In the genomic region with DNA sequence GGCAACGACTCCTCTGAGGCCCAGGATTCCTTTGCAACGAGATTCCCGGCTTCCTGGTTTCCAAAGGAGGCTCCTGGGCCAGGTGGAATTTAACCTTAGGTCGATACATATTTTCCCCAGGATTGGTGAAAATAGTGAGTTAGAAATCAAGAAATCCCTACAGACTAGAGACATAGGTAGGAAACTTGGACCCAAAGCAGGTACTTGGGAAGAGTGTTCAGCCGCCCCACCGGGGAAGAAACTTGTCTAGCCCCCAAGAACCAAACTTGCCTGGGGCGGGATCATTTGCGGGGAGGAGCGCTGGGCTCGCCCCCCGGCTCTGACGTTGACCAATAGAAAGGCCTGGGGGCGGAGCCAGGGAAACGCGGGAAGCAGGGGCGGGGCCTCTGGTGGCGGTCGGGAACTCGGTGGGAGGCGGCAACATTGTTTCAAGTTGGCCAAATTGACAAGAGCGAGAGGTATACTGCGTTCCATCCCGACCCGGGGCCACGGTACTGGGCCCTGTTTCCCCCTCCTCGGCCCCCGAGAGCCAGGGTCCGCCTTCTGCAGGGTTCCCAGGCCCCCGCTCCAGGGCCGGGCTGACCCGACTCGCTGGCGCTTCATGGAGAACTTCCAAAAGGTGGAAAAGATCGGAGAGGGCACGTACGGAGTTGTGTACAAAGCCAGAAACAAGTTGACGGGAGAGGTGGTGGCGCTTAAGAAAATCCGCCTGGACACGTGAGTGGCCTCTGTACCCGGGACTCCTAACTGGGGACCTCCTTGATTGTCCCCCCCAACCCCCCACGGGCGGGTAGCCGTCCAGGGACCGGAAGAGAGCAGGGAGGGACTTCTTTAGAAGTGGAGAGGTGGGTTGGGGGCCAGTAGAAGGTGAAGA, we compare ENCODE assay signal across 8 cellular contexts. TPM values are rescaled to one million over a fixed set of nuclear protein-coding genes. Genes with fewer than 3 reads are reported as not detected.
DNase-seq lines count a peak whose midpoint lies in the region; ATAC-seq, FAIRE-seq and TF ChIP-seq lines count a peak whose summit lies in the region.

A gene (plus strand): TSS at position 423 of the 874 bp plus-strand sequence. CDS start 179 bp downstream, at position 602.

- no peaks in the 10 kb centered on the region for H3K36me3 ChIP-seq in small intestine (ENCODE audit: control insufficient read depth in 2 of 2, insufficient read depth in 2 of 2, low read length in 2 of 2)

- ATAC-seq in GM18861 (IDR thresholded peaks at IDR 0.05; ENCODE audit: unreplicated experiment), result peak; percentile 68
- ATAC-seq in HG03095 (IDR thresholded peaks at IDR 0.05; ENCODE audit: unreplicated experiment), result peak; percentile 92

- FAIRE-seq in small intestine (lab: Jason Lieb, UNC), result no peak

- H3K27ac ChIP-seq in VCaP (peak within 1 kb of the TSS; percentile 82), small intestine (ENCODE audit: low read depth in 1 of 2, low read length in 1 of 2) (peak within 1 kb of the TSS; percentile 58 to 76)

- WGBS in small intestine, 3 donors, result 1% methylated on average over 44 to 45 of the region's 45 CpGs

- no peaks in the 10 kb centered on the region for H3K27me3 ChIP-seq in small intestine (ENCODE audit: control insufficient read depth in 2 of 2, insufficient read depth in 2 of 2, low read length in 2 of 2)

- in situ Hi-C loops in ACHN (cut with HindIII; ENCODE audit: low pct_ligation_motif_present, low pct_unique_long_range_greater_than_20kb, low sequenced_read_pairs), result no loop called here
- in situ Hi-C loops in T47D (cut with HindIII; ENCODE audit: low pct_unique_long_range_greater_than_20kb, low sequenced_read_pairs), result no loop called here

- TF ChIP-seq CTCF in VCaP (conservative IDR thresholded peaks at IDR 0.05), result no peak

- H3K4me1 ChIP-seq in small intestine (ENCODE audit: control insufficient read depth in 2 of 2, insufficient read depth in 1 of 2, low read depth in 1 of 2, low read length in 1 of 2), result peaks cover 0 to 8% of the 10 kb centered on the region in 2 donors

- H3K4me3 ChIP-seq in small intestine (ENCODE audit: low read depth in 1 of 2, low read length in 2 of 2), result peak within 1 kb of the TSS; percentile 75 to 78

- no peaks in the 10 kb centered on the region for H3K9me3 ChIP-seq in small intestine (ENCODE audit: control insufficient read depth, low read depth)

- DNase-seq in ACHN, result peak; percentile 94
- DNase-seq in NCI-H2196 (lab: John Stamatoyannopoulos, UW; ENCODE audit: unreplicated experiment), result peak; percentile 87
- DNase-seq in T47D (ENCODE audit: low read depth in 1 of 2, low spot score in 1 of 2), result peak; percentile 87 to 93
- peak; percentile 94 for DNase-seq in iPS-NIHi11 (ENCODE audit: low spot score)
- DNase-seq in small intestine, result peak; percentile 92

RNA-seq across cellular contexts. Expression of the gene that starts here (rescaled TPM):
- polyA plus RNA-seq in small intestine, result 10 to 100 TPM in 1 of 3 donors, 1 to 10 TPM in 2; 7.6 to 20.8 (median 9.7) TPM

Comparison
In these comparisons a context has a peak if more than half of its experiments do, and no peak if none do; other contexts are left out.
1. Peak in every context shown above with its lines: DNase-seq, ATAC-seq, H3K4me3 ChIP-seq and H3K27ac ChIP-seq.